11 cellular contexts compared by ENCODE assay signal in genomic region chr10:14478201-14478600, GRCh38.
A peak's percentile ranks its signal among the peaks of the same experiment; 100 is the strongest.
DNase-seq lines count a peak whose midpoint lies in the region; FAIRE-seq and TF ChIP-seq lines count a peak whose summit lies in the region.
"Had no signal": no experiment of that assay in that cellular context is flagged by ENCODE, and none has a peak within 500 bp of the region (broad histone marks: within the 10 kb centered on the region; RNA-seq: fewer than 3 reads in every experiment).

No MANE protein-coding gene starts in this region.

- H3K9me3 Mint-ChIP-seq in endothelial cell (ENCODE audit: unreplicated experiment) (peaks cover 7% of the 10 kb centered on the region), endodermal cell (peaks cover 15% of the 10 kb centered on the region)

- H2AFZ ChIP-seq in osteoblast (ENCODE audit: low read length) = peak overlapping the region; percentile 36

- H3K27ac ChIP-seq in SJCRH30 = peak overlapping the region; percentile 31; the same call in 1 of the 2 replicates
- peak overlapping the region; percentile 86 for H3K27ac ChIP-seq in osteoblast (ENCODE audit: low read depth, low read length)
- H3K27ac ChIP-seq in endodermal cell (ENCODE audit: low read depth, low read length) = no peak overlapping the region
- H3K27ac ChIP-seq in small intestine (ENCODE audit: low read depth in 1 of 2, low read length in 1 of 2) = no peak overlapping the region
- H3K27ac ChIP-seq: C4-2B, RWPE1 had no signal

- peaks cover 3% of the 10 kb centered on the region for H3K4me1 Mint-ChIP-seq in endothelial cell (ENCODE audit: unreplicated experiment)
- peaks cover 8% of the 10 kb centered on the region for H3K4me1 Mint-ChIP-seq in endodermal cell

- H3K27me3 Mint-ChIP-seq in endothelial cell (ENCODE audit: unreplicated experiment) = no peaks in the 10 kb centered on the region
- peaks cover 5% of the 10 kb centered on the region for H3K27me3 Mint-ChIP-seq in endodermal cell (ENCODE audit: insufficient read depth)

- FAIRE-seq in small intestine (lab: Jason Lieb, UNC) = no peak
- FAIRE-seq: A204.1 had no signal

- H3K36me3 Mint-ChIP-seq in endothelial cell (ENCODE audit: low read depth, unreplicated experiment) = peaks cover 5% of the 10 kb centered on the region
- peaks cover 2% of the 10 kb centered on the region for H3K36me3 Mint-ChIP-seq in endodermal cell (ENCODE audit: low read depth)

- peak; percentile 23 for DNase-seq in Daoy (ENCODE audit: low read depth)
- no peak for DNase-seq in SJCRH30
- no peak for DNase-seq in endothelial cell (ENCODE audit: low spot score)
- no peak for DNase-seq in osteoblast (ENCODE audit: insufficient read length, low spot score, missing footprints)
- DNase-seq in HK-2 (ENCODE audit: unreplicated experiment) = no peak
- DNase-seq in endodermal cell = no peak
- DNase-seq in kidney tubule cell (ENCODE audit: low spot score) = no peak
- no peak for DNase-seq in small intestine

- WGBS in endodermal cell (ENCODE audit: insufficient coverage in 1 of 2, insufficient read length in 1 of 2), 2 experiments = 87 to 100% methylated on average over 1 to 7 of the region's 7 CpGs
- WGBS in small intestine, 3 donors = 59 to 83% (median 61%) methylated on average over 7 of the region's 7 CpGs

- H3K36me3 ChIP-seq in SJCRH30 (no peaks in the 10 kb centered on the region), osteoblast (ENCODE audit: insufficient read depth, low read length) (no peaks in the 10 kb centered on the region), endodermal cell (ENCODE audit: control insufficient read depth, insufficient read depth, low read length) (no peaks in the 10 kb centered on the region), small intestine (ENCODE audit: control insufficient read depth in 2 of 2, insufficient read depth in 2 of 2, low read length in 2 of 2) (no peaks in the 10 kb centered on the region)

- H3K4me3 ChIP-seq in SJCRH30 = no peak overlapping the region; the same call in 1 of the 2 replicates
- peak overlapping the region; percentile 2 for H3K4me3 ChIP-seq in osteoblast (ENCODE audit: insufficient read depth, low read length)
- H3K4me3 ChIP-seq in endodermal cell (ENCODE audit: low read length) = no peak overlapping the region
- H3K4me3 ChIP-seq in small intestine (ENCODE audit: low read depth in 1 of 2, low read length in 2 of 2) = no peak overlapping the region

- H3K27ac Mint-ChIP-seq in endothelial cell (ENCODE audit: unreplicated experiment) = peak overlapping the region; percentile 52
- no peak overlapping the region for H3K27ac Mint-ChIP-seq in endodermal cell

- H3K27me3 ChIP-seq in SJCRH30 (no peaks in the 10 kb centered on the region), osteoblast (ENCODE audit: insufficient read depth, low read length) (no peaks in the 10 kb centered on the region), endodermal cell (ENCODE audit: control insufficient read depth, insufficient read depth, low read length, poor library complexity, severe bottlenecking) (no peaks in the 10 kb centered on the region), small intestine (ENCODE audit: control insufficient read depth in 2 of 2, insufficient read depth in 2 of 2, low read length in 2 of 2) (no peaks in the 10 kb centered on the region)

- H3K9me3 ChIP-seq in SJCRH30 (replicated peaks) = no peaks in the 10 kb centered on the region
- no peaks in the 10 kb centered on the region for H3K9me3 ChIP-seq in osteoblast (ENCODE audit: low read depth, low read length)
- H3K9me3 ChIP-seq in endodermal cell (ENCODE audit: control insufficient read depth, low read length) = peaks cover 15% of the 10 kb centered on the region
- no peaks in the 10 kb centered on the region for H3K9me3 ChIP-seq in small intestine (ENCODE audit: control insufficient read depth, low read depth)

- peak overlapping the region; percentile 53 for H3K4me2 ChIP-seq in osteoblast (ENCODE audit: insufficient read depth, low read length)

- H3K4me1 ChIP-seq in SJCRH30 (peaks cover 10% of the 10 kb centered on the region), osteoblast (ENCODE audit: insufficient read depth, low read length) (peaks cover 28% of the 10 kb centered on the region), endodermal cell (ENCODE audit: control insufficient read depth, insufficient read depth, low read length) (no peaks in the 10 kb centered on the region), small intestine (ENCODE audit: control insufficient read depth in 2 of 2, insufficient read depth in 1 of 2, low read depth in 1 of 2, low read length in 1 of 2) (no peaks in the 10 kb centered on the region)

- no peaks in the 10 kb centered on the region for H3K79me2 ChIP-seq in osteoblast (ENCODE audit: insufficient read depth, low read length)

- H3K4me3 Mint-ChIP-seq in endothelial cell (ENCODE audit: unreplicated experiment) (no peak overlapping the region), endodermal cell (no peak overlapping the region)

- H3K9ac ChIP-seq in endodermal cell (ENCODE audit: extremely low read depth, low read length, poor library complexity, severe bottlenecking) = no peak overlapping the region

- TF ChIP-seq CTCF in endothelial cell (IDR thresholded peaks at IDR 0.05; ENCODE audit: unreplicated experiment) (no peak), osteoblast (IDR thresholded peaks at IDR 0.05; ENCODE audit: extremely low read depth, low read depth, low read length) (no peak), endodermal cell (conservative IDR thresholded peaks at IDR 0.05) (no peak)

- H4K20me1 ChIP-seq in osteoblast (ENCODE audit: insufficient read depth, low read length) = no peaks in the 10 kb centered on the region

Comparison
In these comparisons a context has a peak if more than half of its experiments do, and no peak if none do; other contexts are left out.
1. H3K27ac ChIP-seq: peak in SJCRH30 (single experiment) and osteoblast (single experiment); none in endodermal cell (single experiment) and small intestine (0 of 2).